ENCODE assay signal across 14 cellular contexts in the genomic region with DNA sequence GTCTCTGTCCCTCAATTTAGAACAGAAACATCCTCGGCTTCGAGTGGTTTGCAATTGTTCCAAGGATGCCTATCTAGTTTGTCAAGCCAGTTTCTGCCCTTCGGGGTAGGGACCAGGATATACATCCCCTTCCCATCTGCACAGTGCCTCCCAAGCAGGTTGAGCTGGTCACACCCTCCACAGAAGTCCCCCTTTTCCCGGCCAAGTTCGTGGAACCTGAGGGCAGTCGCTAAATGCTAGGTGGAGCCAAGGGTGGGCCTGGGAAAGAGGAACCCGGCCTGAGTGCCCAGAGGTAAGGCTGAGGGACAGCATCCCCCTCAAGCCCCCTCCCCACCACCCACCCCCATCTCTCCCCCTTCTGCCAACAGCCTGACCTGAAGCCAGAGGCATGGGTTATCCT.
DNase-seq lines count a peak whose midpoint lies in the region; ATAC-seq and TF ChIP-seq lines count a peak whose summit lies in the region.
"Had no signal": no experiment of that assay in that cellular context is flagged by ENCODE, and none has a peak within 500 bp of the region (broad histone marks: within the 10 kb centered on the region; RNA-seq: fewer than 3 reads in every experiment).

No MANE protein-coding gene starts in this region.

- peaks cover 3% of the 10 kb centered on the region for H3K27me3 Mint-ChIP-seq in nephron progenitor cell (ENCODE audit: low read depth, poor library complexity)

- no peaks in the 10 kb centered on the region for H3K27me3 ChIP-seq in right atrium auricular region
- H3K27me3 ChIP-seq in skeletal muscle tissue (ENCODE audit: control insufficient read depth in 3 of 3, insufficient read depth in 3 of 3, low read length in 3 of 3), result no peaks in the 10 kb centered on the region
- no peaks in the 10 kb centered on the region for H3K27me3 ChIP-seq in sigmoid colon
- H3K27me3 ChIP-seq: BLaER1 had no signal

- peaks cover 58% of the 10 kb centered on the region for H3K4me1 Mint-ChIP-seq in nephron progenitor cell
- H3K4me1 Mint-ChIP-seq: CD8-positive, alpha-beta memory T cell had no signal

- TF ChIP-seq CTCF in right atrium auricular region (IDR thresholded peaks at IDR 0.05), result no peak
- no peak for TF ChIP-seq CTCF in coronary artery (IDR thresholded peaks at IDR 0.05)
- TF ChIP-seq CTCF in nephron progenitor cell (IDR thresholded peaks at IDR 0.05), result no peak
- no peak for TF ChIP-seq CTCF in sigmoid colon (IDR thresholded peaks at IDR 0.05)

- TF ChIP-seq POLR2A in sigmoid colon (IDR thresholded peaks at IDR 0.05), result no peak

- WGBS in sigmoid colon, 2 donors, result 80 to 82% methylated on average over 7 of the region's 7 CpGs

- no peak overlapping the region for H3K27ac Mint-ChIP-seq in nephron progenitor cell
- H3K27ac Mint-ChIP-seq: CD8-positive, alpha-beta memory T cell had no signal

- peaks cover 0 to 34% of the 10 kb centered on the region in 2 donors for H3K4me1 ChIP-seq in right atrium auricular region
- peaks cover 32 to 46% (median 46%) of the 10 kb centered on the region in 3 donors for H3K4me1 ChIP-seq in skeletal muscle tissue (ENCODE audit: control insufficient read depth in 3 of 3, insufficient read depth in 3 of 3, low read length in 3 of 3)
- H3K4me1 ChIP-seq in sigmoid colon, result peaks cover 0 to 6% (median 0%) of the 10 kb centered on the region in 4 donors

- H3K9ac ChIP-seq in skeletal muscle tissue (ENCODE audit: low read depth in 1 of 3, low read length in 3 of 3), result peak overlapping the region in 2 of 3 donors; percentile 33 to 43
- H3K9ac ChIP-seq: BLaER1 had no signal

- H3K36me3 ChIP-seq in right atrium auricular region (no peaks in the 10 kb centered on the region), skeletal muscle tissue (ENCODE audit: control insufficient read depth in 3 of 3, insufficient read depth in 3 of 3, low read length in 3 of 3) (no peaks in the 10 kb centered on the region), sigmoid colon (no peaks in the 10 kb centered on the region)
- H3K36me3 ChIP-seq: BLaER1 had no signal

- no peaks in the 10 kb centered on the region for H3K36me3 Mint-ChIP-seq in nephron progenitor cell (ENCODE audit: low read depth)
- H3K36me3 Mint-ChIP-seq: CD8-positive, alpha-beta memory T cell had no signal

- H3K9me3 Mint-ChIP-seq in nephron progenitor cell, result peaks cover 4% of the 10 kb centered on the region

- TF ChIP-seq EP300 in sigmoid colon (IDR thresholded peaks at IDR 0.05), result no peak

- H3K27ac ChIP-seq in right atrium auricular region (peak overlapping the region; percentile 62 to 66), coronary artery (no peak overlapping the region), skeletal muscle tissue (ENCODE audit: low read depth, low read length) (no peak overlapping the region), sigmoid colon (no peak overlapping the region)
- H3K27ac ChIP-seq: BLaER1 had no signal

- intact Hi-C loops in Right ventricle myocardium superior (cut with DNase I) (no loop called here), sigmoid colon (cut with DNase I) (no loop called here)

- peak overlapping the region; percentile 44 for H3K4me3 Mint-ChIP-seq in nephron progenitor cell
- H3K4me3 Mint-ChIP-seq: CD8-positive, alpha-beta memory T cell had no signal

- H3K4me3 ChIP-seq in right atrium auricular region (no peak overlapping the region), coronary artery (no peak overlapping the region), skeletal muscle tissue (ENCODE audit: low read length in 3 of 3) (peak overlapping the region in 1 of 3 donors; percentile 30), sigmoid colon (no peak overlapping the region)
- H3K4me3 ChIP-seq: BLaER1 had no signal

- DNase-seq in right atrium auricular region (ENCODE audit: low spot score), result no peak
- no peak for DNase-seq in Right ventricle myocardium superior
- DNase-seq in coronary artery (ENCODE audit: low spot score), result peak; percentile 33
- no peak for DNase-seq in nephron progenitor cell
- DNase-seq in sigmoid colon, result no peak
- no peak for DNase-seq in NCI-H774 (lab: John Stamatoyannopoulos, UW)
- DNase-seq: 8988T; AML-193; CD8-positive, alpha-beta memory T cell; DND-41; GF-D8 had no signal

- ATAC-seq in Right ventricle myocardium superior (ENCODE audit: poor library complexity) (no peak), GM21447 (IDR thresholded peaks at IDR 0.05; ENCODE audit: unreplicated experiment) (no peak)

- no peaks in the 10 kb centered on the region for H3K9me3 ChIP-seq in right atrium auricular region
- H3K9me3 ChIP-seq in skeletal muscle tissue (ENCODE audit: control insufficient read depth in 3 of 3, low read length in 3 of 3), result no peaks in the 10 kb centered on the region
- no peaks in the 10 kb centered on the region for H3K9me3 ChIP-seq in sigmoid colon
- H3K9me3 ChIP-seq: BLaER1 had no signal

Comparison
In these comparisons a context has a peak if more than half of its experiments do, and no peak if none do; other contexts are left out.
1. H3K27ac ChIP-seq: peak in right atrium auricular region (2 of 2); none in coronary artery (0 of 2), skeletal muscle tissue (single experiment) and sigmoid colon (0 of 4).